24 cellular contexts compared by ENCODE assay signal in genomic region chr2:185187421-185187820, GRCh38.
"Had no signal": no experiment of that assay in that cellular context is flagged by ENCODE, and none has a peak within 500 bp of the region (broad histone marks: within the 10 kb centered on the region; RNA-seq: fewer than 3 reads in every experiment).

No MANE protein-coding gene starts in this region.

- H3K4me1 Mint-ChIP-seq: activated B cell treated with CpG ODN at 0.5 μM for 24 hours; activated CD4-positive, alpha-beta T cell treated with anti-CD3 and anti-CD28 coated beads for 36 hours; immature natural killer cell had no signal

- H3K9me3 ChIP-seq: suprapubic skin, tibial nerve had no signal

- H3K27ac ChIP-seq: cardiac muscle cell, spleen, stomach, suprapubic skin, tibial nerve had no signal

- H3K27me3 ChIP-seq: cardiac muscle cell, spleen, stomach, suprapubic skin, tibial nerve had no signal

- ATAC-seq: activated CD4-positive, alpha-beta T cell treated with anti-CD3 and anti-CD28 coated beads for 36 hours; left ventricle myocardium superior; natural killer cell treated with Interleukin-12 subunit alpha and Interleukin-12 subunit beta and Interleukin-15 and Interleukin-18, amount 100 ng/mL, for 72 hours had no signal

- H3K27ac Mint-ChIP-seq: activated B cell treated with CpG ODN at 0.5 μM for 24 hours; activated CD4-positive, alpha-beta T cell treated with anti-CD3 and anti-CD28 coated beads for 36 hours; activated naive CD8-positive, alpha-beta T cell; activated T-cell treated with anti-CD3 and anti-CD28 coated beads, Interleukin-2, amount 50 U/mL, for 24 hours; activated T-helper 2 cell treated with anti-CD3 and anti-CD28 coated beads, Interferon-gamma antibody, Interleukin-2, Interleukin-4, amounts not matched to agents 10 μg/mL and 5 μg/mL and 100 μg/mL, durations not matched to agents 14 hours and 24 hours and 36 hours; immature natural killer cell; natural killer cell treated with Interleukin-12 subunit alpha and Interleukin-12 subunit beta and Interleukin-15 and Interleukin-18, amount 100 ng/mL, for 72 hours; progenitor cell of endocrine pancreas had no signal

- H3K27me3 Mint-ChIP-seq: activated B cell treated with CpG ODN at 0.5 μM for 24 hours; activated CD4-positive, alpha-beta T cell treated with anti-CD3 and anti-CD28 coated beads for 36 hours; activated naive CD8-positive, alpha-beta T cell; activated T-cell treated with anti-CD3 and anti-CD28 coated beads, Interleukin-2, amount 50 U/mL, for 24 hours; natural killer cell treated with Interleukin-12 subunit alpha and Interleukin-12 subunit beta and Interleukin-15 and Interleukin-18, amount 100 ng/mL, for 72 hours; progenitor cell of endocrine pancreas had no signal

- H3K9me3 Mint-ChIP-seq: activated T-helper 2 cell treated with anti-CD3 and anti-CD28 coated beads, Interferon-gamma antibody, Interleukin-2, Interleukin-4, amounts not matched to agents 10 μg/mL and 5 μg/mL and 100 μg/mL, durations not matched to agents 14 hours and 24 hours and 36 hours had no signal

- H3K4me1 ChIP-seq: spleen, stomach, suprapubic skin, tibial nerve had no signal

- H3K4me3 ChIP-seq: cardiac muscle cell, spleen, stomach, suprapubic skin, tibial nerve had no signal

- H3K36me3 ChIP-seq: cardiac muscle cell, spleen, stomach, suprapubic skin, tibial nerve had no signal

- H3K4me3 Mint-ChIP-seq: activated B cell treated with CpG ODN at 0.5 μM for 24 hours; activated CD4-positive, alpha-beta T cell treated with anti-CD3 and anti-CD28 coated beads for 36 hours; activated naive CD8-positive, alpha-beta T cell; activated T-cell treated with anti-CD3 and anti-CD28 coated beads, Interleukin-2, amount 50 U/mL, for 24 hours; immature natural killer cell; natural killer cell treated with Interleukin-12 subunit alpha and Interleukin-12 subunit beta and Interleukin-15 and Interleukin-18, amount 100 ng/mL, for 72 hours had no signal

- H3K36me3 Mint-ChIP-seq: activated naive CD8-positive, alpha-beta T cell; natural killer cell treated with Interleukin-12 subunit alpha and Interleukin-12 subunit beta and Interleukin-15 and Interleukin-18, amount 100 ng/mL, for 72 hours had no signal

- DNase-seq: activated B cell treated with CpG ODN at 0.5 μM for 24 hours; activated CD4-positive, alpha-beta T cell treated with anti-CD3 and anti-CD28 coated beads for 36 hours; activated CD4-positive, alpha-beta T cell treated with anti-CD3 and anti-CD28 coated beads, Interleukin-2, amount 50 U/mL, for 4 hours; activated CD8-positive, alpha-beta memory T cell treated with anti-CD3 and anti-CD28 coated beads for 24 hours; activated CD8-positive, alpha-beta memory T cell treated with anti-CD3 and anti-CD28 coated beads, Interleukin-2, amount 50 U/mL, for 4 hours; activated naive CD4-positive, alpha-beta T cell; activated T-cell treated with anti-CD3 and anti-CD28 coated beads, Interleukin-2, amount 50 U/mL, for 24 hours; amniotic stem cell; cortex of kidney; erythroblast; foreskin fibroblast; immature natural killer cell; left ventricle myocardium superior; spleen; stimulated activated CD4-positive, alpha-beta T cell treated with anti-CD3 and anti-CD28 coated beads, Interleukin-4, amount 100 ng/mL, for 1 hour; stomach; T-helper 1 cell had no signal
